Comparison of ENCODE assay signal across 9 cellular contexts in genomic region chr19:11483176-11484111, GRCh38. TPM values are rescaled to one million over a fixed set of nuclear protein-coding genes. Genes with fewer than 3 reads are reported as not detected.
DNase-seq lines count a peak whose midpoint lies in the region; ATAC-seq and TF ChIP-seq lines count a peak whose summit lies in the region.
"Had no signal": no experiment of that assay in that cellular context is flagged by ENCODE, and none has a peak within 500 bp of the region (broad histone marks: within the 10 kb centered on the region; RNA-seq: fewer than 3 reads in every experiment).

No MANE protein-coding gene starts in this region.

- H4K91ac ChIP-seq in IMR-90 (ENCODE audit: insufficient read depth, low read depth, low read length) = no peak overlapping the region

- H3K79me1 ChIP-seq in IMR-90 (ENCODE audit: low read depth in 1 of 2, low read length in 2 of 2) = no peaks in the 10 kb centered on the region

- TF ChIP-seq EP300 in SK-N-SH (IDR thresholded peaks at IDR 0.05; ENCODE audit: borderline replicate concordance in 1 of 2, low read depth in 1 of 2, low read length in 1 of 2) = no peak

- POLR2A ChIA-PET in SK-N-SH (lab: Yijun Ruan, JAX) = interaction anchor here (1.0 to 1.3 kb wide), 6 partner anchors 35 to 141 kb away, joined by 3 to 10 read pairs (median 6); partner anchors contain the start of genes EPOR, RGL3 and SWSAP1
- POLR2A ChIA-PET in IMR-90 (lab: Charles Lee; ENCODE audit: unreplicated experiment) = no interaction called here

- peak overlapping the region; percentile 76 for H2AK9ac ChIP-seq in IMR-90 (replicated peaks; ENCODE audit: low read depth, low read length, poor library complexity)

- in situ Hi-C loops in IMR-90 (cut with MboI; ENCODE audit: low sequenced_read_pairs) = no loop called here

- DNase-seq in SK-N-SH (peak; percentile 29), IMR-90 (no peak), SW 1271 (lab: John Stamatoyannopoulos, UW) (no peak), COR-L47 (lab: John Stamatoyannopoulos, UW) (no peak)
- no peak for DNase-seq in activated naive CD8-positive, alpha-beta T cell treated with anti-CD3 and anti-CD28 coated beads, Interleukin-2, amount 50 U/mL, for 24 hours

- H3K36me3 ChIP-seq in SK-N-SH (replicated peaks in 1 of 2; ENCODE audit: control insufficient read depth in 1 of 2, insufficient read depth in 2 of 2, low read length in 1 of 2) (no peaks in the 10 kb centered on the region), IMR-90 (ENCODE audit: control insufficient read depth, insufficient read depth, low read length) (0 out of 2 replicates have a peak, but pooled peaks cover 2% of the 10 kb centered on the region)

- WGBS in SK-N-SH (ENCODE audit: low lambda C conversion rate) = 94% methylated on average over 42 of the region's 61 CpGs
- WGBS in IMR-90 (ENCODE audit: extremely low coverage in 2 of 2, insufficient read length in 1 of 2), 2 experiments = 60% methylated on average over 19 of the region's 61 CpGs; no CpG with 5 or more reads in 1 of the 2 experiments

- CTCF ChIA-PET in SK-N-SH (lab: Yijun Ruan, JAX) (interaction anchor here (0.7 to 3.7 kb wide), 54 partner anchors 8 to 336 kb away, joined by 3 to 57 read pairs (median 5); partner anchors contain the start of genes ACP5, CCDC159, DOCK6 and EPOR), IMR-90 (lab: Yijun Ruan, JAX) (interaction anchor here (1.0 to 1.7 kb wide), 5 partner anchors 14 to 240 kb away, joined by 3 to 11 read pairs (median 5); no protein-coding TSS in a partner anchor)

- H3K4me2 ChIP-seq in SK-N-SH = peak overlapping the region; percentile 88; the same call in 1 of the 2 replicates
- H3K4me2 ChIP-seq in IMR-90 (ENCODE audit: low read depth, low read length) = no peak overlapping the region

- no peak overlapping the region for H2AFZ ChIP-seq in SK-N-SH (ENCODE audit: low read depth)
- peak overlapping the region; percentile 32 for H2AFZ ChIP-seq in IMR-90 (replicated peaks; ENCODE audit: low read length, poor library complexity)

- peaks cover 19% of the 10 kb centered on the region for H3K4me1 Mint-ChIP-seq in activated naive CD8-positive, alpha-beta T cell treated with anti-CD3 and anti-CD28 coated beads, Interleukin-2, amount 50 U/mL, for 24 hours
- H3K4me1 Mint-ChIP-seq in nephron = peaks cover 8% of the 10 kb centered on the region

- intact Hi-C loops in IMR-90 (cut with micrococcal nuclease) = loop anchor here (2.0 to 5.0 kb wide), 2 partner anchors 103 to 346 kb away; no protein-coding TSS in a partner anchor

- H4K5ac ChIP-seq in IMR-90 (ENCODE audit: low read depth, low read length) = no peak overlapping the region

- no peaks in the 10 kb centered on the region for H3K9me1 ChIP-seq in IMR-90 (ENCODE audit: insufficient read depth, low read length)

- TF ChIP-seq CTCF in SK-N-SH (IDR thresholded peaks at IDR 0.05) = no peak
- TF ChIP-seq CTCF in IMR-90 (conservative IDR thresholded peaks at IDR 0.05; ENCODE audit: low read depth, low read length) = no peak
- no peak for TF ChIP-seq CTCF in nephron (IDR thresholded peaks at IDR 0.05; ENCODE audit: unreplicated experiment in 3 of 3)

- no peaks in the 10 kb centered on the region for H3K9me3 ChIP-seq in SK-N-SH
- H3K9me3 ChIP-seq in IMR-90 (ENCODE audit: control insufficient read depth, insufficient read depth, low read length) = no peaks in the 10 kb centered on the region
- H3K9me3 ChIP-seq: sigmoid colon had no signal

- H3K4me3 ChIP-seq in SK-N-SH (ENCODE audit: low read depth in 2 of 2, low read length in 1 of 2) (no peak overlapping the region), IMR-90 (ENCODE audit: insufficient read depth, low read depth, low read length) (no peak overlapping the region)

- no peak overlapping the region for H2BK5ac ChIP-seq in IMR-90 (ENCODE audit: low read depth, low read length, poor library complexity, severe bottlenecking)

- peak overlapping the region; percentile 74 for H3K27ac Mint-ChIP-seq in activated naive CD8-positive, alpha-beta T cell treated with anti-CD3 and anti-CD28 coated beads, Interleukin-2, amount 50 U/mL, for 24 hours
- H3K27ac Mint-ChIP-seq in nephron = no peak overlapping the region

- H4K8ac ChIP-seq in IMR-90 (ENCODE audit: low read depth in 2 of 2, low read length in 2 of 2) = no peak overlapping the region

- BruUV-seq in IMR-90 (replicated peaks; lab: Mats Ljungman, UMichigan) = no TSS peak

- H2BK15ac ChIP-seq in IMR-90 (ENCODE audit: low read depth, low read length) = no peak overlapping the region

- no peaks in the 10 kb centered on the region for H3K9me3 Mint-ChIP-seq in activated naive CD8-positive, alpha-beta T cell treated with anti-CD3 and anti-CD28 coated beads, Interleukin-2, amount 50 U/mL, for 24 hours
- H3K9me3 Mint-ChIP-seq in nephron = no peaks in the 10 kb centered on the region

- peaks cover 20% of the 10 kb centered on the region for H3K27me3 Mint-ChIP-seq in activated naive CD8-positive, alpha-beta T cell treated with anti-CD3 and anti-CD28 coated beads, Interleukin-2, amount 50 U/mL, for 24 hours
- H3K27me3 Mint-ChIP-seq in nephron (ENCODE audit: low read depth) = peaks cover 38% of the 10 kb centered on the region

- no peak overlapping the region for H3K4ac ChIP-seq in IMR-90 (ENCODE audit: low read depth, low read length)

- no peak for ATAC-seq in SK-N-SH treated with all-trans-retinoic acid at 6 μM for 48 hours
- ATAC-seq in IMR-90 (ENCODE audit: low read depth) = no peak
- no peak for ATAC-seq in activated naive CD8-positive, alpha-beta T cell treated with anti-CD3 and anti-CD28 coated beads, Interleukin-2, amount 50 U/mL, for 24 hours
- ATAC-seq in GM19397 (IDR thresholded peaks at IDR 0.05; ENCODE audit: unreplicated experiment) = no peak

- H3K9me2 ChIP-seq in SK-N-SH = no peaks in the 10 kb centered on the region

- H3K4me3 Mint-ChIP-seq in activated naive CD8-positive, alpha-beta T cell treated with anti-CD3 and anti-CD28 coated beads, Interleukin-2, amount 50 U/mL, for 24 hours = peak overlapping the region; percentile 60
- peak overlapping the region in 2 of 3 experiments; percentile 55 to 64 for H3K4me3 Mint-ChIP-seq in nephron

- no peak overlapping the region for H3K23ac ChIP-seq in IMR-90 (ENCODE audit: low read depth, low read length)

- peaks cover 0 to 14% of the 10 kb centered on the region in 2 experiments; a peak in 1 of 4 replicates for H3K4me1 ChIP-seq in SK-N-SH (ENCODE audit: control insufficient read depth in 1 of 2, insufficient read depth in 2 of 2, low read depth in 1 of 2, low read length in 1 of 2)
- H3K4me1 ChIP-seq in IMR-90 (ENCODE audit: control insufficient read depth, insufficient read depth, low read length) = peaks cover 2% of the 10 kb centered on the region; the same call in 1 of the 2 replicates

- H2AK5ac ChIP-seq in IMR-90 (ENCODE audit: low read depth, low read length) = no peak overlapping the region

- TF ChIP-seq RAD21 in SK-N-SH (IDR thresholded peaks at IDR 0.05; ENCODE audit: low read length) = no peak
- TF ChIP-seq RAD21 in IMR-90 (IDR thresholded peaks at IDR 0.05; ENCODE audit: low read length) = no peak

- dilution Hi-C loops in IMR-90 (cut with HindIII; ENCODE audit: low sequenced_read_pairs, unreplicated experiment) = no loop called here

- H2BK20ac ChIP-seq in IMR-90 (ENCODE audit: low read depth, low read length) = no peak overlapping the region

- no peak overlapping the region for H2BK120ac ChIP-seq in IMR-90 (ENCODE audit: low read depth, low read length)

- H4K20me1 ChIP-seq in SK-N-SH (ENCODE audit: insufficient read depth) = no peaks in the 10 kb centered on the region
- no peaks in the 10 kb centered on the region for H4K20me1 ChIP-seq in IMR-90 (ENCODE audit: insufficient read depth, low read length)

- H3K27me3 ChIP-seq in SK-N-SH (ENCODE audit: insufficient read depth) (peaks cover 25% of the 10 kb centered on the region; the same call in 1 of the 2 replicates), IMR-90 (ENCODE audit: control insufficient read depth, insufficient read depth, low read length) (peaks cover 35% of the 10 kb centered on the region)

- H3K56ac ChIP-seq in IMR-90 (ENCODE audit: extremely low read depth, insufficient read depth, low read length) = no peak overlapping the region

- H3K14ac ChIP-seq in IMR-90 (replicated peaks; ENCODE audit: low read depth, low read length) = no peak overlapping the region

- H3K79me2 ChIP-seq in SK-N-SH (ENCODE audit: insufficient read depth) = no peaks in the 10 kb centered on the region

- no peak overlapping the region for H3K9ac ChIP-seq in SK-N-SH
- H3K9ac ChIP-seq in IMR-90 (ENCODE audit: low read depth, low read length) = no peak overlapping the region

- H3K18ac ChIP-seq in IMR-90 (ENCODE audit: low read depth, low read length) = no peak overlapping the region

- no peak for TF ChIP-seq POLR2A in IMR-90 (IDR thresholded peaks at IDR 0.05; ENCODE audit: low read depth, low read length)

- H3F3A ChIP-seq in SK-N-SH (replicated peaks; ENCODE audit: insufficient read depth) = no peaks in the 10 kb centered on the region

- H3K27ac ChIP-seq in SK-N-SH (ENCODE audit: low read depth in 2 of 2, low read length in 1 of 2) (no peak overlapping the region), IMR-90 (ENCODE audit: insufficient read depth, low read length) (no peak overlapping the region)

- peaks cover 6% of the 10 kb centered on the region for H3K36me3 Mint-ChIP-seq in activated naive CD8-positive, alpha-beta T cell treated with anti-CD3 and anti-CD28 coated beads, Interleukin-2, amount 50 U/mL, for 24 hours (ENCODE audit: low read depth)
- peaks cover 7% of the 10 kb centered on the region for H3K36me3 Mint-ChIP-seq in nephron (ENCODE audit: low read depth)

RNA-seq across cellular contexts. Expression of gene ELAVL3, which starts 2.6 kb away (rescaled TPM):
- polyA plus RNA-seq in SK-N-SH (2012; rRNA removed) (0.48 and 0.68 TPM in 2 replicates), IMR-90 (2012; rRNA removed) (not detected in 2 replicates)
- 0.67 and 1.5 TPM in 2 replicates for polyA plus RNA-seq in SK-N-SH (2012; cell fraction: cytosol; rRNA removed)
- 1.0 and 1.6 TPM in 2 replicates for polyA plus RNA-seq in SK-N-SH (2012; cell fraction: nucleus; rRNA removed)
- not detected in 2 replicates for total RNA-seq in IMR-90 (2012; rRNA removed)
- not detected in 2 replicates for polyA plus RNA-seq in IMR-90 (2012; cell fraction: cytosol; rRNA removed)
- polyA plus RNA-seq in IMR-90 (2012; cell fraction: nucleus; rRNA removed; ENCODE audit: low replicate concordance) = 0.02 TPM in 2 replicates

RNA-seq across cellular contexts. Expression of gene ZNF653, which starts 22.2 kb away (rescaled TPM):
- polyA plus RNA-seq in SK-N-SH (2012; rRNA removed) (14.5 and 14.7 TPM in 2 replicates), IMR-90 (2012; rRNA removed) (9.0 and 10.3 TPM in 2 replicates)
- 7.2 and 10.5 TPM in 2 replicates for polyA plus RNA-seq in SK-N-SH (2012; cell fraction: cytosol; rRNA removed)
- polyA plus RNA-seq in SK-N-SH (2012; cell fraction: nucleus; rRNA removed) = 41.9 and 44.2 TPM in 2 replicates
- total RNA-seq in IMR-90 (2012; rRNA removed) = 3.9 and 4.4 TPM in 2 replicates
- polyA plus RNA-seq in IMR-90 (2012; cell fraction: cytosol; rRNA removed) = 7.2 and 9.3 TPM in 2 replicates
- 26.5 and 30.3 TPM in 2 replicates for polyA plus RNA-seq in IMR-90 (2012; cell fraction: nucleus; rRNA removed; ENCODE audit: low replicate concordance)

RNA-seq across cellular contexts. Expression of gene ECSIT, which starts 45.5 kb away (rescaled TPM):
- polyA plus RNA-seq in SK-N-SH (2012; rRNA removed) (35.6 and 43.8 TPM in 2 replicates), IMR-90 (2012; rRNA removed) (30.5 and 31.4 TPM in 2 replicates)
- 20.7 and 27.9 TPM in 2 replicates for polyA plus RNA-seq in SK-N-SH (2012; cell fraction: cytosol; rRNA removed)
- 72.2 and 94.5 TPM in 2 replicates for polyA plus RNA-seq in SK-N-SH (2012; cell fraction: nucleus; rRNA removed)
- total RNA-seq in IMR-90 (2012; rRNA removed) = 31.9 and 42.3 TPM in 2 replicates
- 39.6 and 41.7 TPM in 2 replicates for polyA plus RNA-seq in IMR-90 (2012; cell fraction: cytosol; rRNA removed)
- polyA plus RNA-seq in IMR-90 (2012; cell fraction: nucleus; rRNA removed; ENCODE audit: low replicate concordance) = 52.4 and 89.1 TPM in 2 replicates

RNA-seq across cellular contexts. Expression of gene PRKCSH, which starts 48.0 kb away (rescaled TPM):
- polyA plus RNA-seq in SK-N-SH (2012; rRNA removed) (198 and 502 TPM in 2 replicates), IMR-90 (2012; rRNA removed) (252 and 272 TPM in 2 replicates)
- polyA plus RNA-seq in SK-N-SH (2012; cell fraction: cytosol; rRNA removed) = 245 and 294 TPM in 2 replicates
- 658 and 734 TPM in 2 replicates for polyA plus RNA-seq in SK-N-SH (2012; cell fraction: nucleus; rRNA removed)
- 36.0 and 55.8 TPM in 2 replicates for total RNA-seq in IMR-90 (2012; rRNA removed)
- 208 and 303 TPM in 2 replicates for polyA plus RNA-seq in IMR-90 (2012; cell fraction: cytosol; rRNA removed)
- polyA plus RNA-seq in IMR-90 (2012; cell fraction: nucleus; rRNA removed; ENCODE audit: low replicate concordance) = 310 and 537 TPM in 2 replicates

RNA-seq across cellular contexts. Expression of gene ODAD3, which starts 48.5 kb away (rescaled TPM):
- polyA plus RNA-seq in SK-N-SH (2012; rRNA removed) = 3.2 and 4.2 TPM in 2 replicates
- polyA plus RNA-seq in SK-N-SH (2012; cell fraction: cytosol; rRNA removed) = 2.1 and 2.3 TPM in 2 replicates
- 6.9 and 7.8 TPM in 2 replicates for polyA plus RNA-seq in SK-N-SH (2012; cell fraction: nucleus; rRNA removed)
- total RNA-seq in IMR-90 (2012; rRNA removed) = under 0.01 and 0.28 TPM in 2 replicates
- polyA plus RNA-seq in IMR-90 (2012; rRNA removed) = 0.04 and 0.44 TPM in 2 replicates
- 0.04 and 0.09 TPM in 2 replicates for polyA plus RNA-seq in IMR-90 (2012; cell fraction: cytosol; rRNA removed)
- polyA plus RNA-seq in IMR-90 (2012; cell fraction: nucleus; rRNA removed; ENCODE audit: low replicate concordance) = 0.64 and 0.76 TPM in 2 replicates
- total RNA-seq: sigmoid colon had no signal
